7 cellular contexts compared by ENCODE assay signal in genomic region chr1:111204211-111204883, GRCh38. TPM values are rescaled to one million over a fixed set of nuclear protein-coding genes. Genes with fewer than 3 reads are reported as not detected.
DNase-seq lines count a peak whose midpoint lies in the region; ATAC-seq and FAIRE-seq lines count a peak whose summit lies in the region.

No MANE protein-coding gene starts in this region.

- H3K36me3 Mint-ChIP-seq in activated T-helper 17 cell treated with anti-CD3 and anti-CD28 coated beads, Interleukin-2, amount 50 U/mL, for 72 hours (ENCODE audit: low read depth), result peaks cover 12% of the 10 kb centered on the region

- H3K4me1 ChIP-seq in skeletal muscle satellite cell (ENCODE audit: control insufficient read depth, insufficient read depth, low read length), result peaks cover 4% of the 10 kb centered on the region

- H3K27me3 Mint-ChIP-seq in activated T-helper 17 cell treated with anti-CD3 and anti-CD28 coated beads, Interleukin-2, amount 50 U/mL, for 72 hours, result no peaks in the 10 kb centered on the region

- H3K9me3 ChIP-seq in skeletal muscle satellite cell (replicated peaks; ENCODE audit: low read length), result no peaks in the 10 kb centered on the region

- no peaks in the 10 kb centered on the region for H3K36me3 ChIP-seq in skeletal muscle satellite cell (ENCODE audit: insufficient read depth, low read length)

- H3K4me2 ChIP-seq in skeletal muscle satellite cell (ENCODE audit: low read length), result peak overlapping the region; percentile 86

- H3K9me3 Mint-ChIP-seq in activated T-helper 17 cell treated with anti-CD3 and anti-CD28 coated beads, Interleukin-2, amount 50 U/mL, for 72 hours, result no peaks in the 10 kb centered on the region

- peak overlapping the region; percentile 94 for H3K4me3 Mint-ChIP-seq in activated T-helper 17 cell treated with anti-CD3 and anti-CD28 coated beads, Interleukin-2, amount 50 U/mL, for 72 hours

- peak; percentile 86 for FAIRE-seq in GM18507 (lab: Jason Lieb, UNC)

- peak overlapping the region; percentile 75 for H3K4me3 ChIP-seq in skeletal muscle satellite cell (ENCODE audit: low read length)

- H3K9ac ChIP-seq in skeletal muscle satellite cell (ENCODE audit: low read depth, low read length), result peak overlapping the region; percentile 67

- intact Hi-C loops in Right ventricle myocardium superior (cut with DNase I), result no loop called here

- H3K27ac Mint-ChIP-seq in activated T-helper 17 cell treated with anti-CD3 and anti-CD28 coated beads, Interleukin-2, amount 50 U/mL, for 72 hours, result peak overlapping the region; percentile 29

- peak; percentile 54 for DNase-seq in GM18507 (ENCODE audit: extremely low spot score, insufficient read length, low read depth)
- DNase-seq in NCI-H510A (lab: John Stamatoyannopoulos, UW), result peak; percentile 33
- peak; percentile 78 for DNase-seq in Right ventricle myocardium superior
- no peak for DNase-seq in NCI-H2227 (lab: John Stamatoyannopoulos, UW; ENCODE audit: unreplicated experiment)

- ATAC-seq in HG02623 (IDR thresholded peaks at IDR 0.05; ENCODE audit: unreplicated experiment), result peak; percentile 60
- ATAC-seq in activated T-helper 17 cell treated with anti-CD3 and anti-CD28 coated beads, Interleukin-2, amount 50 U/mL, for 72 hours (replicated peaks), result peak; percentile 53
- ATAC-seq in Right ventricle myocardium superior (ENCODE audit: poor library complexity), result peak; percentile 77

- H3K27me3 ChIP-seq in skeletal muscle satellite cell (ENCODE audit: control insufficient read depth, insufficient read depth, low read length), result peaks cover 60% of the 10 kb centered on the region

- H3K4me1 Mint-ChIP-seq in activated T-helper 17 cell treated with anti-CD3 and anti-CD28 coated beads, Interleukin-2, amount 50 U/mL, for 72 hours, result peaks cover 37% of the 10 kb centered on the region

RNA-seq across cellular contexts. Expression of gene DENND2D, which starts 3.9 kb away (rescaled TPM):
- 100 to 1,000 TPM; 146 to 148 TPM for total RNA-seq in activated T-helper 17 cell treated with anti-CD3 and anti-CD28 coated beads, Interleukin-2, amount 50 U/mL, for 72 hours
- total RNA-seq in Right ventricle myocardium superior, result 3.0 TPM
- 1.3 and 3.0 TPM in 2 replicates for total RNA-seq in skeletal muscle satellite cell (2012; rRNA removed)

RNA-seq across cellular contexts. Expression of gene CHI3L2, which starts 23.2 kb away (rescaled TPM):
- total RNA-seq in activated T-helper 17 cell treated with anti-CD3 and anti-CD28 coated beads, Interleukin-2, amount 50 U/mL, for 72 hours, result 1 to 10 TPM; 2.7 to 3.8 TPM
- 3.7 TPM for total RNA-seq in Right ventricle myocardium superior
- 2.3 and 6.1 TPM in 2 replicates for total RNA-seq in skeletal muscle satellite cell (2012; rRNA removed)

Comparison
In these comparisons a context has a peak if more than half of its experiments do, and no peak if none do; other contexts are left out.
1. RNA of gene DENND2D, which starts 3.9 kb away (total RNA-seq): 146 to 148 TPM in activated T-helper 17 cell treated with anti-CD3 and anti-CD28 coated beads, Interleukin-2, amount 50 U/mL, for 72 hours; 3.0 TPM in Right ventricle myocardium superior (single experiment); every median in the first group is over 10 times any median in the second.
2. Peak in every context shown above with its lines, with median percentiles within 50 percentile points of each other: ATAC-seq.